ENCODE assay signal across 11 cellular contexts in the genomic region with DNA sequence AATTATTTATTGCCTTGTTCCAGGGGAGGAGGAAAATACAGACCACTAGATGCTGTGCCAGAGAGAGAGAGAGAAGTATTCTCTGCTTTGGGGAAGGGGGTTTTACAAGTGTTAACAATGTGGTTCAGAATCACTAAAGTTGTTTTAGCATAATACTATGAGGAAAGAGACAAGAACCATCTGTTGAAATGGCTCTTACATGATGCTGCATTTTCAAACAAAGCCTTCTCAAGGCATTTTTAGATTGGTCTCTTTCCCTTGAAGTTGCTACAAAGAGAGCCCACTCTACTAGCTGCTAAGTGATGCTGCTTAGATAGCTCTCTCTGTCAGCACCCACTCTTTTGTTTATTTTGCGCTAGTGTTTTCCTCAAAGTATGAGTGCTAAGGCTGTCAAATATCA.
DNase-seq lines count a peak whose midpoint lies in the region; ATAC-seq and TF ChIP-seq lines count a peak whose summit lies in the region.
"Had no signal": no experiment of that assay in that cellular context is flagged by ENCODE, and none has a peak within 500 bp of the region (broad histone marks: within the 10 kb centered on the region; RNA-seq: fewer than 3 reads in every experiment).

No MANE protein-coding gene starts in this region.

- H4K5ac ChIP-seq in mesendoderm (ENCODE audit: low read length): no peak overlapping the region

- peak overlapping the region; percentile 92 for H3K18ac ChIP-seq in mesendoderm (ENCODE audit: low read length)

- no peaks in the 10 kb centered on the region for H3K27me3 Mint-ChIP-seq in endodermal cell (ENCODE audit: insufficient read depth)
- H3K27me3 Mint-ChIP-seq: activated T-cell treated with anti-CD3 and anti-CD28 coated beads, Interleukin-2, amount 50 U/mL, for 24 hours had no signal

- no peak overlapping the region for H3K4ac ChIP-seq in mesendoderm (ENCODE audit: low read depth, low read length)

- DNase-seq in Peyer's patch: no peak
- no peak for DNase-seq in endodermal cell
- DNase-seq in mesendoderm: no peak
- DNase-seq in activated naive CD4-positive, alpha-beta T cell treated with anti-CD3 and anti-CD28 coated beads, Interleukin-2, amount 50 U/mL, for 72 hours (ENCODE audit: low spot score in 2 of 2): no peak
- DNase-seq in GM19240 (ENCODE audit: insufficient read length, low spot score): no peak
- DNase-seq: activated T-cell treated with anti-CD3 and anti-CD28 coated beads, Interleukin-2, amount 50 U/mL, for 24 hours; stimulated activated CD4-positive, alpha-beta T cell treated with anti-CD3 and anti-CD28 coated beads, Interleukin-4, amount 100 ng/mL, for 24 hours had no signal

- ATAC-seq in HG03095 (IDR thresholded peaks at IDR 0.05; ENCODE audit: unreplicated experiment) (no peak), GM19035 (IDR thresholded peaks at IDR 0.05; ENCODE audit: unreplicated experiment) (no peak)
- no peak for ATAC-seq in activated naive CD4-positive, alpha-beta T cell treated with anti-CD3 and anti-CD28 coated beads, Interleukin-2, amount 50 U/mL, for 72 hours

- H3K79me2 ChIP-seq in mesendoderm (ENCODE audit: control insufficient read depth, insufficient read depth, low read length): no peaks in the 10 kb centered on the region

- H3K36me3 ChIP-seq in Peyer's patch (no peaks in the 10 kb centered on the region), endodermal cell (ENCODE audit: control insufficient read depth, insufficient read depth, low read length) (no peaks in the 10 kb centered on the region), mesendoderm (ENCODE audit: control insufficient read depth, insufficient read depth, low read length) (no peaks in the 10 kb centered on the region)

- no peak overlapping the region for H2BK5ac ChIP-seq in mesendoderm (ENCODE audit: low read length)

- 73 to 100% methylated on average over 1 of the region's 1 CpG for WGBS in endodermal cell (ENCODE audit: insufficient coverage in 1 of 2, insufficient read length in 1 of 2), 2 experiments
- WGBS in mesendoderm (ENCODE audit: extremely low coverage, insufficient coverage, low lambda C conversion rate): no CpG with 5 or more reads among the region's 1 CpG

- peaks cover 17% of the 10 kb centered on the region for H3K4me1 Mint-ChIP-seq in endodermal cell
- H3K4me1 Mint-ChIP-seq: memory B cell had no signal

- H4K8ac ChIP-seq in mesendoderm (ENCODE audit: low read depth, low read length): no peak overlapping the region

- TF ChIP-seq POLR2A in Peyer's patch (IDR thresholded peaks at IDR 0.05): no peak

- H3K4me1 ChIP-seq in Peyer's patch (peaks cover 0 to 13% (median 0%) of the 10 kb centered on the region in 4 donors), endodermal cell (ENCODE audit: control insufficient read depth, insufficient read depth, low read length) (no peaks in the 10 kb centered on the region), mesendoderm (ENCODE audit: control insufficient read depth, low read depth, low read length) (peaks cover 2% of the 10 kb centered on the region)

- H3K79me1 ChIP-seq in mesendoderm (ENCODE audit: low read length): no peaks in the 10 kb centered on the region

- no peak overlapping the region for H3K4me3 ChIP-seq in Peyer's patch
- H3K4me3 ChIP-seq in endodermal cell (ENCODE audit: low read length): no peak overlapping the region
- no peak overlapping the region for H3K4me3 ChIP-seq in mesendoderm (ENCODE audit: low read length)

- peak overlapping the region; percentile 4 for H2BK15ac ChIP-seq in mesendoderm (replicated peaks; ENCODE audit: low read depth)

- no peak overlapping the region for H3K23ac ChIP-seq in mesendoderm (ENCODE audit: low read length)

- no peaks in the 10 kb centered on the region for H3K9me3 Mint-ChIP-seq in endodermal cell
- no peaks in the 10 kb centered on the region for H3K9me3 Mint-ChIP-seq in activated naive CD4-positive, alpha-beta T cell treated with anti-CD3 and anti-CD28 coated beads, Interleukin-2, amount 50 U/mL, for 72 hours
- H3K9me3 Mint-ChIP-seq: activated T-cell treated with anti-CD3 and anti-CD28 coated beads, Interleukin-2, amount 50 U/mL, for 24 hours; memory B cell had no signal

- no peaks in the 10 kb centered on the region for H3K27me3 ChIP-seq in Peyer's patch
- no peaks in the 10 kb centered on the region for H3K27me3 ChIP-seq in endodermal cell (ENCODE audit: control insufficient read depth, insufficient read depth, low read length, poor library complexity, severe bottlenecking)
- H3K27me3 ChIP-seq in mesendoderm (ENCODE audit: insufficient read depth, low read length, poor library complexity): no peaks in the 10 kb centered on the region

- H3K27ac Mint-ChIP-seq in endodermal cell: peak overlapping the region; percentile 95
- H3K27ac Mint-ChIP-seq in activated naive CD4-positive, alpha-beta T cell treated with anti-CD3 and anti-CD28 coated beads, Interleukin-2, amount 50 U/mL, for 72 hours: no peak overlapping the region
- H3K27ac Mint-ChIP-seq: activated T-cell treated with anti-CD3 and anti-CD28 coated beads, Interleukin-2, amount 50 U/mL, for 24 hours; memory B cell had no signal

- H3K4me3 Mint-ChIP-seq in endodermal cell: no peak overlapping the region
- H3K4me3 Mint-ChIP-seq: activated T-cell treated with anti-CD3 and anti-CD28 coated beads, Interleukin-2, amount 50 U/mL, for 24 hours; memory B cell had no signal

- H3K36me3 Mint-ChIP-seq in endodermal cell (ENCODE audit: low read depth): no peaks in the 10 kb centered on the region
- H3K36me3 Mint-ChIP-seq in activated naive CD4-positive, alpha-beta T cell treated with anti-CD3 and anti-CD28 coated beads, Interleukin-2, amount 50 U/mL, for 72 hours: no peaks in the 10 kb centered on the region
- H3K36me3 Mint-ChIP-seq: memory B cell had no signal

- H3K9ac ChIP-seq in endodermal cell (ENCODE audit: extremely low read depth, low read length, poor library complexity, severe bottlenecking) (no peak overlapping the region), mesendoderm (ENCODE audit: low read length) (no peak overlapping the region)

- H2AK5ac ChIP-seq in mesendoderm (ENCODE audit: low read length): no peak overlapping the region

- H3K56ac ChIP-seq in mesendoderm (ENCODE audit: low read length): no peak overlapping the region

- H3K4me2 ChIP-seq in mesendoderm (ENCODE audit: low read length): no peak overlapping the region

- TF ChIP-seq CTCF in Peyer's patch (IDR thresholded peaks at IDR 0.05): no peak
- no peak for TF ChIP-seq CTCF in endodermal cell (conservative IDR thresholded peaks at IDR 0.05)

- H3K27ac ChIP-seq in Peyer's patch: peak overlapping the region; percentile 31 to 71 (median 42)
- peak overlapping the region; percentile 54 for H3K27ac ChIP-seq in endodermal cell (ENCODE audit: low read depth, low read length)
- no peak overlapping the region for H3K27ac ChIP-seq in mesendoderm (ENCODE audit: low read depth, low read length)
- H3K27ac ChIP-seq in temporal lobe (ENCODE audit: low read depth, low read length): peak overlapping the region; percentile 64

- H3K9me3 ChIP-seq in Peyer's patch: no peaks in the 10 kb centered on the region
- no peaks in the 10 kb centered on the region for H3K9me3 ChIP-seq in endodermal cell (ENCODE audit: control insufficient read depth, low read length)

- no peak overlapping the region for H2BK120ac ChIP-seq in mesendoderm (ENCODE audit: low read depth, low read length)
